In the genomic region with DNA sequence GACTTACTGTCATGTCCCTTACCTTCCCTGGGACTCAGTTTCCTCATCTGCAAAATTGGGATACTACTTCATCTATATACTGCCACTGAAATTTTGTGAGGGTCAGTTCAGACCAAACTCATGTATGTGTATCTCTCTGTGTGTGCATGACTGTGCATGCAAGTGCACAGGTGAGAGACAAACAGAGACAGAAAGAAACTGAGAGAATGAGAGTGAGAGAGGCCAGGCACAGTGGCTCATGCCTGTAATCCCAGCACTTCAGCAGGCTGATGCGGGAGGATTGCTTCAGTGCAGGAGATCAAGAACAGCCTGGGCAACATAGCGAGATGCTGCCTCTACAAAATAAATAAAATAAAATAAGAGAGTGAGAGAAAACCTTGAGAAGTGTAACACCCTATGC, we compare ENCODE assay signal across 25 cellular contexts. TPM values are rescaled to one million over a fixed set of nuclear protein-coding genes. Genes with fewer than 3 reads are reported as not detected.
"Had no signal": no experiment of that assay in that cellular context is flagged by ENCODE, and none has a peak within 500 bp of the region (broad histone marks: within the 10 kb centered on the region; RNA-seq: fewer than 3 reads in every experiment).

No MANE protein-coding gene starts in this region.

- H3K27me3 ChIP-seq: esophagus muscularis mucosa, gastrocnemius medialis, heart right ventricle, neutrophil, spleen, tibial artery, upper lobe of right lung, vagina had no signal

- H3K36me3 ChIP-seq: esophagus muscularis mucosa, gastrocnemius medialis, heart right ventricle, neutrophil, spleen, tibial artery, upper lobe of right lung, vagina had no signal

- H3K27ac ChIP-seq: epithelial cell of prostate, esophagus muscularis mucosa, gastrocnemius medialis, heart right ventricle, neutrophil, psoas muscle, spleen, tibial artery, upper lobe of right lung, vagina had no signal

- H3K9me3 ChIP-seq: esophagus muscularis mucosa, gastrocnemius medialis, mucosa of descending colon, neutrophil, spleen, tibial artery, upper lobe of right lung, vagina had no signal

- DNase-seq: effector memory CD8-positive, alpha-beta T cell; gastrocnemius medialis; heart right ventricle; hypothalamus; kidney glomerular epithelial cell; mucosa of descending colon; naive thymus-derived CD8-positive, alpha-beta T cell; psoas muscle; retina; spleen; stimulated activated CD4-positive, alpha-beta T cell treated with anti-CD3 and anti-CD28 coated beads, Interleukin-15, amount 100 ng/mL, for 24 hours; stimulated activated CD4-positive, alpha-beta T cell treated with anti-CD3 and anti-CD28 coated beads, Interleukin-1b, Interleukin-23, amount 100 ng/mL, for 48 hours; stimulated activated CD4-positive, alpha-beta T cell treated with anti-CD3 and anti-CD28 coated beads, Interleukin-4, amount 100 ng/mL, for 24 hours; tibial artery; upper lobe of right lung had no signal

- H3K4me1 ChIP-seq: esophagus muscularis mucosa, gastrocnemius medialis, heart right ventricle, psoas muscle, spleen, tibial artery, upper lobe of right lung, vagina had no signal

- H3K4me3 ChIP-seq: esophagus muscularis mucosa, gastrocnemius medialis, heart right ventricle, mucosa of descending colon, psoas muscle, spleen, tibial artery, upper lobe of right lung, vagina had no signal

- ATAC-seq: effector memory CD8-positive, alpha-beta T cell; gastrocnemius medialis; heart right ventricle; naive thymus-derived CD8-positive, alpha-beta T cell; psoas muscle; stimulated activated memory B cell treated with anti-CD40 and anti-IgM and Interleukin-4, amounts not matched to agents 10 μg/mL and 1 μg/mL and 100 μg/mL, for 72 hours had no signal

- FAIRE-seq: islet of Langerhans had no signal

RNA-seq across cellular contexts. Expression of a gene that starts 32.1 kb away (rescaled TPM):
- total RNA-seq: fibroblast of villous mesenchyme; gastrocnemius medialis; naive thymus-derived CD8-positive, alpha-beta T cell; osteoblast; psoas muscle; spleen; upper lobe of right lung had no signal
- polyA plus RNA-seq: heart right ventricle; naive thymus-derived CD8-positive, alpha-beta T cell; neural cell; spleen had no signal

RNA-seq across cellular contexts. Expression of a gene that starts 57.2 kb away (rescaled TPM):
- total RNA-seq: gastrocnemius medialis; naive thymus-derived CD8-positive, alpha-beta T cell; skeletal muscle tissue had no signal
- polyA plus RNA-seq: naive thymus-derived CD8-positive, alpha-beta T cell; neural cell had no signal
